In the genomic region with DNA sequence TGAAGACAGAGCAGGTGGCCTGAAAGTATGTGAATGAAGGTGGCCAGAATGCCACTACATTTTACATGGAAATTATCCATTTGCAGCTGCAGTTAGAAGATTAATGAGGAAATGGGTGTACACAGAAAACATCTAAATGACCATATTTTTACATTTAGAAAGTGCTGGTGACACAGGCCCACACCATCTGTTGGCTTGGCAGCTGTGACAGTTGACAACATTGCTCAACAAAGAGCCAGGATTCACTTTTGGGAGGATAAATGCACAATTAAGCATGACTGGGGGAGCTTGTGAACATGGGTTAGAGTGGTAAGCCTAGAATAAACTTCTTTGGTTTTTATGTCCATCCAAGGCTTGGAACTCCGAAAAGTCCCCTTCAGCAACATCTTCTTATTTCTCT, we compare ENCODE assay signal across 19 cellular contexts.
DNase-seq lines count a peak whose midpoint lies in the region; TF ChIP-seq lines count a peak whose summit lies in the region.
"Had no signal": no experiment of that assay in that cellular context is flagged by ENCODE, and none has a peak within 500 bp of the region (broad histone marks: within the 10 kb centered on the region; RNA-seq: fewer than 3 reads in every experiment).

No MANE protein-coding gene starts in this region.

- no peak for TF ChIP-seq POLR2A in sigmoid colon (IDR thresholded peaks at IDR 0.05)

- H3K4me3 ChIP-seq in sigmoid colon: no peak overlapping the region
- H3K4me3 ChIP-seq: A549, GM23338 had no signal

- H3K4me1 ChIP-seq in sigmoid colon: no peaks in the 10 kb centered on the region
- H3K4me1 ChIP-seq: A549 had no signal

- WGBS in sigmoid colon, 2 donors: 83 to 91% methylated on average over 1 of the region's 1 CpG

- TF ChIP-seq CTCF in sigmoid colon (IDR thresholded peaks at IDR 0.05): no peak

- H3K27ac ChIP-seq in sigmoid colon: no peak overlapping the region
- H3K27ac ChIP-seq: A549 had no signal

- peaks cover 0 to 3% (median 0%) of the 10 kb centered on the region in 4 donors for H3K9me3 ChIP-seq in sigmoid colon
- H3K9me3 ChIP-seq: A549 had no signal

- DNase-seq in Ammon's horn (ENCODE audit: low spot score) (peak; percentile 52), NCI-H1694 treated with DMSO at 0.1 percent for 48 hours (lab: John Stamatoyannopoulos, UW) (peak; percentile 82), inferior parietal cortex (ENCODE audit: extremely low spot score) (peak; percentile 44), sigmoid colon (no peak), NAMALWA (ENCODE audit: low spot score) (no peak), NCI-H2107 (lab: John Stamatoyannopoulos, UW) (no peak)
- DNase-seq: 8988T; ACHN; AML-193; C1 segment of cervical spinal cord; Calu3; CD4-positive, alpha-beta memory T cell; COR-L47; DMS53; DMS79 treated with DMSO at 0.1 percent for 48 hours; GF-D8; H9 had no signal

- H3K27me3 ChIP-seq in sigmoid colon: no peaks in the 10 kb centered on the region

- intact Hi-C loops in sigmoid colon (cut with DNase I): no loop called here

- no peaks in the 10 kb centered on the region for H3K36me3 ChIP-seq in sigmoid colon

- no peak for TF ChIP-seq EP300 in sigmoid colon (IDR thresholded peaks at IDR 0.05)

Comparison
In these comparisons a context has a peak if more than half of its experiments do, and no peak if none do; other contexts are left out.
1. DNase-seq: peak in Ammon's horn (single experiment), NCI-H1694 treated with DMSO at 0.1 percent for 48 hours (single experiment) and inferior parietal cortex (single experiment); none in sigmoid colon (single experiment), NAMALWA (single experiment) and NCI-H2107 (single experiment).